Comparison of ENCODE assay signal across 12 cellular contexts in the genomic region with DNA sequence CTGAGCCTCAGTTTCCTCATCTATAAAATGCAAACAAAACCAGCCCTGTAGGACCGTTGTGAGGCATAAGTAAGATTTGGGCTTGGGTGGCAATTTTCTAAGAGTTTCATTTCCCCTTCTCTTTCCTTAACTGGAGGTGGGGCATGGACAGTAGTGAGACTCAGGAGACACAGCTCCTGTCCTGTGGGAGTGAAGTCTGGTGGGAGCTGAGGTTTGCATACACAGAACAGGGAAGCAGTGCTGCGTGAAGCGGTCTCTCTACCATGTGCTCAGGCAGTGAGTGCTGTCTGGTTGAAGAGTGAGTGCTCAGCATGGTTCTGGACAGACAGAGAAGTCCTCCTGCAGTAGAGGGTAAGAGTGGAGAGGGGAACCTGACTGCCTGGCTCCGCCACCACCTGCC. TPM values are rescaled to one million over a fixed set of nuclear protein-coding genes. Genes with fewer than 3 reads are reported as not detected.
DNase-seq lines count a peak whose midpoint lies in the region; ATAC-seq and TF ChIP-seq lines count a peak whose summit lies in the region.
"Had no signal": no experiment of that assay in that cellular context is flagged by ENCODE, and none has a peak within 500 bp of the region (broad histone marks: within the 10 kb centered on the region; RNA-seq: fewer than 3 reads in every experiment).

No MANE protein-coding gene starts in this region.

- WGBS in hepatocyte (ENCODE audit: low lambda C conversion rate, missing lambda C conversion rate), result 91% methylated on average over 4 of the region's 4 CpGs

- no peak for TF ChIP-seq CTCF in CD14-positive monocyte (IDR thresholded peaks at IDR 0.05)
- no peak for TF ChIP-seq CTCF in Peyer's patch (IDR thresholded peaks at IDR 0.05)
- no peak for TF ChIP-seq CTCF in hepatocyte (IDR thresholded peaks at IDR 0.05; ENCODE audit: poor library complexity)

- DNase-seq in CD14-positive monocyte (ENCODE audit: low spot score) (no peak), Peyer's patch (peak in 2 of 3 donors; percentile 72 to 74), hepatocyte (ENCODE audit: low spot score) (no peak)
- DNase-seq in stimulated activated CD4-positive, alpha-beta T cell treated with anti-CD3 and anti-CD28 coated beads, Interleukin-4, amount 100 ng/mL, for 4 hours, result no peak
- DNase-seq: Caco-2, GOT3, NCI-H1694 had no signal

- peaks cover 0 to 6% (median 1%) of the 10 kb centered on the region in 3 donors for H3K27me3 Mint-ChIP-seq in CD14-positive monocyte (ENCODE audit: low read depth in 3 of 3)

- H3K36me3 ChIP-seq in Peyer's patch (peaks cover 0 to 57% (median 0%) of the 10 kb centered on the region in 3 donors), hepatocyte (replicated peaks; ENCODE audit: insufficient read depth, low read depth) (no peaks in the 10 kb centered on the region)
- H3K36me3 ChIP-seq: breast epithelium had no signal

- TF ChIP-seq POLR2A in Peyer's patch (IDR thresholded peaks at IDR 0.05), result no peak

- peaks cover 90% of the 10 kb centered on the region for H3K4me1 Mint-ChIP-seq in CD14-positive monocyte

- no peaks in the 10 kb centered on the region for H4K20me1 ChIP-seq in hepatocyte (ENCODE audit: insufficient read depth, poor library complexity, severe bottlenecking)

- intact Hi-C loops in CD14-positive monocyte (cut with micrococcal nuclease), result no loop called here

- no peak overlapping the region for H3K4me2 ChIP-seq in hepatocyte

- H3K4me3 Mint-ChIP-seq in CD14-positive monocyte, result peak overlapping the region; percentile 13 to 76

- no peak overlapping the region for H2AFZ ChIP-seq in hepatocyte

- H3K27ac ChIP-seq in Peyer's patch (peak overlapping the region in 2 of 4 donors; percentile 19 to 62), hepatocyte (peak overlapping the region; percentile 18)

- H3K27ac Mint-ChIP-seq in CD14-positive monocyte, result peak overlapping the region; percentile 93 to 100 (median 99)

- H3K4me1 ChIP-seq in Peyer's patch (peaks cover 3 to 23% (median 16%) of the 10 kb centered on the region in 4 donors), hepatocyte (ENCODE audit: insufficient read depth) (no peaks in the 10 kb centered on the region)
- H3K4me1 ChIP-seq: breast epithelium, Caco-2 had no signal

- H3K9me3 Mint-ChIP-seq in CD14-positive monocyte, result no peaks in the 10 kb centered on the region

- H3K27me3 ChIP-seq in Peyer's patch, result no peaks in the 10 kb centered on the region
- H3K27me3 ChIP-seq in hepatocyte, result no peaks in the 10 kb centered on the region
- H3K27me3 ChIP-seq: breast epithelium had no signal

- H3K36me3 Mint-ChIP-seq in CD14-positive monocyte, result peaks cover 71 to 84% of the 10 kb centered on the region in 2 donors

- H3K4me3 ChIP-seq in Peyer's patch (no peak overlapping the region), hepatocyte (no peak overlapping the region)
- H3K4me3 ChIP-seq: breast epithelium had no signal

- no peaks in the 10 kb centered on the region for H3K9me2 ChIP-seq in hepatocyte (replicated peaks; ENCODE audit: insufficient read depth)

- H3K9me3 ChIP-seq in Peyer's patch (no peaks in the 10 kb centered on the region), hepatocyte (ENCODE audit: low read depth) (no peaks in the 10 kb centered on the region)
- H3K9me3 ChIP-seq: breast epithelium, Caco-2 had no signal

- peaks cover 4% of the 10 kb centered on the region for H3K79me2 ChIP-seq in hepatocyte

- ATAC-seq in GM19328 (IDR thresholded peaks at IDR 0.05; ENCODE audit: unreplicated experiment) (peak; percentile 44), GM18873 (IDR thresholded peaks at IDR 0.05; ENCODE audit: low FRiP score, unreplicated experiment) (no peak), HG03469 (IDR thresholded peaks at IDR 0.05; ENCODE audit: unreplicated experiment) (no peak), HG03439 (IDR thresholded peaks at IDR 0.05; ENCODE audit: unreplicated experiment) (no peak)

RNA-seq across cellular contexts. Expression of a gene that starts 36.9 kb away (rescaled TPM):
- polyA plus RNA-seq in CD14-positive monocyte (10 to 100 TPM; 43.2 to 52.5 TPM), hepatocyte (20.4 and 24.2 TPM in 2 replicates)
- total RNA-seq in Peyer's patch (100 to 1,000 TPM in 3 of 4 donors, 10 to 100 TPM in 1; 98.3 to 162 (median 122) TPM), hepatocyte (13.7 and 14.7 TPM in 2 replicates)

Comparison
In these comparisons a context has a peak if more than half of its experiments do, and no peak if none do; other contexts are left out.
1. DNase-seq: peak in Peyer's patch (2 of 3); none in CD14-positive monocyte (single experiment), hepatocyte (single experiment) and stimulated activated CD4-positive, alpha-beta T cell treated with anti-CD3 and anti-CD28 coated beads, Interleukin-4, amount 100 ng/mL, for 4 hours (0 of 2).